1 cellular context compared by ENCODE assay signal in genomic region chr15:40593588-40594428, GRCh38.
TF ChIP-seq lines count a peak whose summit lies in the region.

A gene with protein sequence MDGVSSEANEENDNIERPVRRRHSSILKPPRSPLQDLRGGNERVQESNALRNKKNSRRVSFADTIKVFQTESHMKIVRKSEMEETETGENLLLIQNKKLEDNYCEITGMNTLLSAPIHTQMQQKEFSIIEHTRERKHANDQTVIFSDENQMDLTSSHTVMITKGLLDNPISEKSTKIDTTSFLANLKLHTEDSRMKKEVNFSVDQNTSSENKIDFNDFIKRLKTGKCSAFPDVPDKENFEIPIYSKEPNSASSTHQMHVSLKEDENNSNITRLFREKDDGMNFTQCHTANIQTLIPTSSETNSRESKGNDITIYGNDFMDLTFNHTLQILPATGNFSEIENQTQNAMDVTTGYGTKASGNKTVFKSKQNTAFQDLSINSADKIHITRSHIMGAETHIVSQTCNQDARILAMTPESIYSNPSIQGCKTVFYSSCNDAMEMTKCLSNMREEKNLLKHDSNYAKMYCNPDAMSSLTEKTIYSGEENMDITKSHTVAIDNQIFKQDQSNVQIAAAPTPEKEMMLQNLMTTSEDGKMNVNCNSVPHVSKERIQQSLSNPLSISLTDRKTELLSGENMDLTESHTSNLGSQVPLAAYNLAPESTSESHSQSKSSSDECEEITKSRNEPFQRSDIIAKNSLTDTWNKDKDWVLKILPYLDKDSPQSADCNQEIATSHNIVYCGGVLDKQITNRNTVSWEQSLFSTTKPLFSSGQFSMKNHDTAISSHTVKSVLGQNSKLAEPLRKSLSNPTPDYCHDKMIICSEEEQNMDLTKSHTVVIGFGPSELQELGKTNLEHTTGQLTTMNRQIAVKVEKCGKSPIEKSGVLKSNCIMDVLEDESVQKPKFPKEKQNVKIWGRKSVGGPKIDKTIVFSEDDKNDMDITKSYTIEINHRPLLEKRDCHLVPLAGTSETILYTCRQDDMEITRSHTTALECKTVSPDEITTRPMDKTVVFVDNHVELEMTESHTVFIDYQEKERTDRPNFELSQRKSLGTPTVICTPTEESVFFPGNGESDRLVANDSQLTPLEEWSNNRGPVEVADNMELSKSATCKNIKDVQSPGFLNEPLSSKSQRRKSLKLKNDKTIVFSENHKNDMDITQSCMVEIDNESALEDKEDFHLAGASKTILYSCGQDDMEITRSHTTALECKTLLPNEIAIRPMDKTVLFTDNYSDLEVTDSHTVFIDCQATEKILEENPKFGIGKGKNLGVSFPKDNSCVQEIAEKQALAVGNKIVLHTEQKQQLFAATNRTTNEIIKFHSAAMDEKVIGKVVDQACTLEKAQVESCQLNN (N-terminal part only) (plus strand): TSS chr15:40594249. CDS start chr15:40602932, 8,683 bp downstream.

TF ChIP-seq in HepG2, 621 proteins besides CTCF, POLR2A, EP300 and RAD21 (continued from another document and continues in another):
- TF ChIP-seq, protein P1, sequence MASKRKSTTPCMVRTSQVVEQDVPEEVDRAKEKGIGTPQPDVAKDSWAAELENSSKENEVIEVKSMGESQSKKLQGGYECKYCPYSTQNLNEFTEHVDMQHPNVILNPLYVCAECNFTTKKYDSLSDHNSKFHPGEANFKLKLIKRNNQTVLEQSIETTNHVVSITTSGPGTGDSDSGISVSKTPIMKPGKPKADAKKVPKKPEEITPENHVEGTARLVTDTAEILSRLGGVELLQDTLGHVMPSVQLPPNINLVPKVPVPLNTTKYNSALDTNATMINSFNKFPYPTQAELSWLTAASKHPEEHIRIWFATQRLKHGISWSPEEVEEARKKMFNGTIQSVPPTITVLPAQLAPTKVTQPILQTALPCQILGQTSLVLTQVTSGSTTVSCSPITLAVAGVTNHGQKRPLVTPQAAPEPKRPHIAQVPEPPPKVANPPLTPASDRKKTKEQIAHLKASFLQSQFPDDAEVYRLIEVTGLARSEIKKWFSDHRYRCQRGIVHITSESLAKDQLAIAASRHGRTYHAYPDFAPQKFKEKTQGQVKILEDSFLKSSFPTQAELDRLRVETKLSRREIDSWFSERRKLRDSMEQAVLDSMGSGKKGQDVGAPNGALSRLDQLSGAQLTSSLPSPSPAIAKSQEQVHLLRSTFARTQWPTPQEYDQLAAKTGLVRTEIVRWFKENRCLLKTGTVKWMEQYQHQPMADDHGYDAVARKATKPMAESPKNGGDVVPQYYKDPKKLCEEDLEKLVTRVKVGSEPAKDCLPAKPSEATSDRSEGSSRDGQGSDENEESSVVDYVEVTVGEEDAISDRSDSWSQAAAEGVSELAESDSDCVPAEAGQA (IDR thresholded peaks at IDR 0.05; ENCODE audit: low read depth) = peak; percentile 96
- TF ChIP-seq, protein P1 (CRISPR knock-in tag; IDR thresholded peaks at IDR 0.05; ENCODE audit: borderline replicate concordance) = no peak
- TF ChIP-seq SAP130 (CRISPR knock-in tag; IDR thresholded peaks at IDR 0.05; ENCODE audit: low read depth) (peak; percentile 100), BATF2 (CRISPR knock-in tag; IDR thresholded peaks at IDR 0.05) (peak; percentile 72; the same call in 1 of the 2 replicates), MLX (CRISPR knock-in tag; IDR thresholded peaks at IDR 0.05) (peak; percentile 24; the same call in 1 of the 2 replicates), ELF3 (CRISPR knock-in tag; IDR thresholded peaks at IDR 0.05) (peak; percentile 71; the same call in 1 of the 2 replicates), HNF1A (IDR thresholded peaks at IDR 0.05; ENCODE audit: low read depth) (no peak), HNF1A (CRISPR knock-in tag; IDR thresholded peaks at IDR 0.05; ENCODE audit: borderline replicate concordance) (peak; percentile 67; the same call in 1 of the 2 replicates), ZNF761 (CRISPR knock-in tag; conservative IDR thresholded peaks at IDR 0.05) (peak; percentile 24; the same call in 1 of the 2 replicates), TOE1 (CRISPR knock-in tag; IDR thresholded peaks at IDR 0.05) (peak; percentile 85; the same call in 1 of the 2 replicates), ZNF709 (CRISPR knock-in tag; IDR thresholded peaks at IDR 0.05) (peak; percentile 57; the same call in 1 of the 2 replicates), JUNB (CRISPR knock-in tag; IDR thresholded peaks at IDR 0.05; ENCODE audit: borderline replicate concordance) (peak; percentile 36; the same call in 1 of the 2 replicates), ZNF232 (CRISPR knock-in tag; IDR thresholded peaks at IDR 0.05; ENCODE audit: borderline replicate concordance) (peak; percentile 46; the same call in 1 of the 2 replicates), TSC22D2 (CRISPR knock-in tag; IDR thresholded peaks at IDR 0.05; ENCODE audit: borderline replicate concordance) (0 out of 2 replicates have a peak, but pooled peaks have one; percentile 42), MAF1 (CRISPR knock-in tag; IDR thresholded peaks at IDR 0.05; ENCODE audit: borderline replicate concordance) (peak; percentile 99), HOXA3 (CRISPR knock-in tag; IDR thresholded peaks at IDR 0.05) (peak; percentile 99), ZBTB2 (CRISPR knock-in tag; IDR thresholded peaks at IDR 0.05; ENCODE audit: low read depth) (peak; percentile 60; the same call in 1 of the 2 replicates), SAFB2 (CRISPR knock-in tag; IDR thresholded peaks at IDR 0.05; ENCODE audit: borderline replicate concordance, low read depth) (peak; percentile 62; the same call in 1 of the 2 replicates), ZNF580 (CRISPR knock-in tag; IDR thresholded peaks at IDR 0.05; ENCODE audit: borderline replicate concordance, low read depth) (peak; percentile 65; the same call in 1 of the 2 replicates), HINFP (CRISPR knock-in tag; IDR thresholded peaks at IDR 0.05; ENCODE audit: low read depth) (no peak), ZFP62 (CRISPR knock-in tag; IDR thresholded peaks at IDR 0.05) (0 out of 2 replicates have a peak, but pooled peaks have one; percentile 54), NR2F2 (IDR thresholded peaks at IDR 0.05; ENCODE audit: borderline replicate concordance, low read depth) (no peak)
- TF ChIP-seq, protein P2, sequence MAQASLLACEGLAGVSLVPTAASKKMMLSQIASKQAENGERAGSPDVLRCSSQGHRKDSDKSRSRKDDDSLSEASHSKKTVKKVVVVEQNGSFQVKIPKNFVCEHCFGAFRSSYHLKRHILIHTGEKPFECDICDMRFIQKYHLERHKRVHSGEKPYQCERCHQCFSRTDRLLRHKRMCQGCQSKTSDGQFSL (CRISPR knock-in tag; IDR thresholded peaks at IDR 0.05) = peak; percentile 69; the same call in 1 of the 2 replicates
- TF ChIP-seq, protein P3, sequence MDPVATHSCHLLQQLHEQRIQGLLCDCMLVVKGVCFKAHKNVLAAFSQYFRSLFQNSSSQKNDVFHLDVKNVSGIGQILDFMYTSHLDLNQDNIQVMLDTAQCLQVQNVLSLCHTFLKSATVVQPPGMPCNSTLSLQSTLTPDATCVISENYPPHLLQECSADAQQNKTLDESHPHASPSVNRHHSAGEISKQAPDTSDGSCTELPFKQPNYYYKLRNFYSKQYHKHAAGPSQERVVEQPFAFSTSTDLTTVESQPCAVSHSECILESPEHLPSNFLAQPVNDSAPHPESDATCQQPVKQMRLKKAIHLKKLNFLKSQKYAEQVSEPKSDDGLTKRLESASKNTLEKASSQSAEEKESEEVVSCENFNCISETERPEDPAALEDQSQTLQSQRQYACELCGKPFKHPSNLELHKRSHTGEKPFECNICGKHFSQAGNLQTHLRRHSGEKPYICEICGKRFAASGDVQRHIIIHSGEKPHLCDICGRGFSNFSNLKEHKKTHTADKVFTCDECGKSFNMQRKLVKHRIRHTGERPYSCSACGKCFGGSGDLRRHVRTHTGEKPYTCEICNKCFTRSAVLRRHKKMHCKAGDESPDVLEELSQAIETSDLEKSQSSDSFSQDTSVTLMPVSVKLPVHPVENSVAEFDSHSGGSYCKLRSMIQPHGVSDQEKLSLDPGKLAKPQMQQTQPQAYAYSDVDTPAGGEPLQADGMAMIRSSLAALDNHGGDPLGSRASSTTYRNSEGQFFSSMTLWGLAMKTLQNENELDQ (CRISPR knock-in tag; IDR thresholded peaks at IDR 0.05; ENCODE audit: borderline replicate concordance) = peak; percentile 56; the same call in 1 of the 2 replicates
- TF ChIP-seq, protein P4, sequence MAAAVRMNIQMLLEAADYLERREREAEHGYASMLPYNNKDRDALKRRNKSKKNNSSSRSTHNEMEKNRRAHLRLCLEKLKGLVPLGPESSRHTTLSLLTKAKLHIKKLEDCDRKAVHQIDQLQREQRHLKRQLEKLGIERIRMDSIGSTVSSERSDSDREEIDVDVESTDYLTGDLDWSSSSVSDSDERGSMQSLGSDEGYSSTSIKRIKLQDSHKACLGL (CRISPR knock-in tag; IDR thresholded peaks at IDR 0.05) = peak; percentile 65; the same call in 1 of the 2 replicates
